In genomic region chr11:97738751-97739150, GRCh38 we compare ENCODE assay signal across 14 cellular contexts.
"Had no signal": no experiment of that assay in that cellular context is flagged by ENCODE, and none has a peak within 500 bp of the region (broad histone marks: within the 10 kb centered on the region; RNA-seq: fewer than 3 reads in every experiment).

No MANE protein-coding gene starts in this region.

- H3K4me3 ChIP-seq: dorsolateral prefrontal cortex, left lung, sigmoid colon, spleen, thyroid gland had no signal

- H3K9me3 ChIP-seq: sigmoid colon, thyroid gland had no signal

- H3K4me1 ChIP-seq: left lung, parathyroid adenoma, sigmoid colon, spleen, thyroid gland had no signal

- H3K36me3 ChIP-seq: left lung, sigmoid colon, spleen, thyroid gland had no signal

- ATAC-seq: activated CD4-positive, CD25-positive, alpha-beta regulatory T cell treated with anti-CD3 and anti-CD28 coated beads, Interleukin-2, amount 50 U/mL, for 24 hours; activated T-cell treated with anti-CD3 and anti-CD28 coated beads, Interleukin-2, amount 50 U/mL, for 4 hours; left lung; naive thymus-derived CD4-positive, alpha-beta T cell had no signal

- H3K27ac ChIP-seq: dorsolateral prefrontal cortex, left lung, parathyroid adenoma, spleen, thyroid gland had no signal

- DNase-seq: activated CD4-positive, alpha-beta T cell treated with anti-CD3 and anti-CD28 coated beads, Interleukin-2, amount 50 U/mL, for 1 hour; activated CD8-positive, alpha-beta memory T cell treated with anti-CD3 and anti-CD28 coated beads, Interleukin-2, amount 50 U/mL, for 4 hours; activated naive CD4-positive, alpha-beta T cell treated with anti-CD3 and anti-CD28 coated beads for 36 hours; activated T-cell treated with anti-CD3 and anti-CD28 coated beads, Interleukin-2, amount 50 U/mL, for 4 hours; dorsolateral prefrontal cortex; left lung; mesendoderm; naive thymus-derived CD4-positive, alpha-beta T cell; sigmoid colon; spleen; stimulated activated naive CD4-positive, alpha-beta T cell; thyroid gland had no signal

- H3K27me3 ChIP-seq: dorsolateral prefrontal cortex, left lung, sigmoid colon, spleen, thyroid gland had no signal
